11 cellular contexts compared by ENCODE assay signal in the genomic region with DNA sequence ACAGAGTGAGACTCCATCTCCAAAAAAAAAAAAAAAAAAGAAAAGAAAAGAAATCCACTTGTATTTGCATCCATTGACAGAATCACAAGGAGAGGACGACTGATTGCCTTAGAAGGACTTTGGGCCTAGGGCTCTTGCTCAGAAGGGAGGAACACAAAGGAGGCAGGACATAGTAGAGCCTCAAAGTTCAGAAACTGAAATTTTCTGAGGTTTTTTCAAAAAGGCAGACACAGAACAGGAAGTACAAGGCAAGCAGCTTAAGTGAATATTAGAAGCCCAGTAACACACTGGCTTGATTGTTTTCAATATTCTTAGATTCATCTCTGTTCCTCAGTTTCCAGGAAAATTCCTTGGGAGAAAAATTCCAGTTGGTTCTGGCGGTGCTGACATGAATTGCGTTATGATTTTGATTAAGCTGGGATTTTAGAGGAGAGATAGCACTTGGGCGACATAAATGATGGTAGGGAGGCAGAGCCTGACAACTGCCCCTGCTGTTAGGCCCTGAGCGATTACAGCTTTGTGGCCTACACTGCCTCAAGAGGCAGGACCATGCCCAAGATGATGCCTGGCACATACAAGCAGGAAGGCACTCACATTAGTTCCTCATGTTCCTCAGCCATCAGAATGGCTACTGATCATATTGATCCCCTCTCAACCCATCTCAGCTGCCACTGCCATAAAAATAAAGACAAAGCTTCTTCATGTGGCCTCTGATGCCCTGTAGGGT. TPM values are rescaled to one million over a fixed set of nuclear protein-coding genes. Genes with fewer than 3 reads are reported as not detected.
A peak's percentile ranks its signal among the peaks of the same experiment; 100 is the strongest.
DNase-seq lines count a peak whose midpoint lies in the region; ATAC-seq, FAIRE-seq and TF ChIP-seq lines count a peak whose summit lies in the region.
"Had no signal": no experiment of that assay in that cellular context is flagged by ENCODE, and none has a peak within 500 bp of the region (broad histone marks: within the 10 kb centered on the region; RNA-seq: fewer than 3 reads in every experiment).

No MANE protein-coding gene starts in this region.

- DNase-seq in A549 (ENCODE audit: low read depth in 1 of 2, low spot score in 1 of 2) (peak in 1 of 2 experiments; percentile 26), SW480 (ENCODE audit: low spot score) (no peak), NCI-H510A (lab: John Stamatoyannopoulos, UW) (no peak)
- no peak for DNase-seq in stimulated activated naive CD4-positive, alpha-beta T cell (lab: John Stamatoyannopoulos, UW)
- no peak for DNase-seq in central memory CD4-positive, alpha-beta T cell
- DNase-seq: colonic mucosa, mesenchymal stem cell had no signal

- no peaks in the 10 kb centered on the region for H3K9me3 ChIP-seq in A549
- H3K9me3 ChIP-seq: colonic mucosa had no signal

- POLR2A ChIA-PET in A549 (lab: Yijun Ruan, JAX) = no interaction called here

- H3K4me1 ChIP-seq in A549 = peaks cover 15% of the 10 kb centered on the region; the same call in 2 of the 3 replicates

- TF ChIP-seq CTCF in A549 (IDR thresholded peaks at IDR 0.05) (no peak), GM12875 (IDR thresholded peaks at IDR 0.05; ENCODE audit: borderline replicate concordance, insufficient read depth, low read depth, low read length) (0 out of 2 replicates have a peak, but pooled peaks have one; percentile 23)

- peak overlapping the region; percentile 11 for H3K4me3 Mint-ChIP-seq in activated T-helper 17 cell treated with anti-CD3 and anti-CD28 coated beads, Interleukin-2, amount 50 U/mL, for 72 hours

- peaks cover 5% of the 10 kb centered on the region for H3K36me3 Mint-ChIP-seq in activated T-helper 17 cell treated with anti-CD3 and anti-CD28 coated beads, Interleukin-2, amount 50 U/mL, for 72 hours (ENCODE audit: low read depth)

- H3K4me1 Mint-ChIP-seq in activated T-helper 17 cell treated with anti-CD3 and anti-CD28 coated beads, Interleukin-2, amount 50 U/mL, for 72 hours = peaks cover 26% of the 10 kb centered on the region

- no peak for TF ChIP-seq EP300 in A549 (IDR thresholded peaks at IDR 0.05)

- no peak overlapping the region for H3K27ac ChIP-seq in A549
- H3K27ac ChIP-seq: colonic mucosa had no signal

- H3K4me2 ChIP-seq in A549 = no peak overlapping the region

- H3K27ac Mint-ChIP-seq in activated T-helper 17 cell treated with anti-CD3 and anti-CD28 coated beads, Interleukin-2, amount 50 U/mL, for 72 hours = peak overlapping the region; percentile 61

- no peak overlapping the region for H3K4me3 ChIP-seq in A549
- H3K4me3 ChIP-seq in GM12875 (ENCODE audit: low read depth, low read length) = no peak overlapping the region
- H3K4me3 ChIP-seq: colonic mucosa had no signal

- ATAC-seq in A549 = peak; percentile 52 to 70; a peak in 4 of 6 replicates
- ATAC-seq in HG02852 (IDR thresholded peaks at IDR 0.05; ENCODE audit: unreplicated experiment) = peak; percentile 61
- ATAC-seq in activated T-helper 17 cell treated with anti-CD3 and anti-CD28 coated beads, Interleukin-2, amount 50 U/mL, for 72 hours (replicated peaks) = peak; percentile 59
- ATAC-seq: sciatic nerve had no signal

- no peaks in the 10 kb centered on the region for H3K27me3 Mint-ChIP-seq in activated T-helper 17 cell treated with anti-CD3 and anti-CD28 coated beads, Interleukin-2, amount 50 U/mL, for 72 hours

- no peak for FAIRE-seq in A549 (lab: Jason Lieb, UNC)

- TF ChIP-seq POLR2A in A549 (IDR thresholded peaks at IDR 0.05; ENCODE audit: low read length) = no peak

- 92% methylated on average over 5 of the region's 5 CpGs for WGBS in A549 (ENCODE audit: missing lambda C conversion rate)

- CTCF ChIA-PET in A549 (lab: Yijun Ruan, JAX) = interaction anchor here (0.6 to 16.8 kb wide), 4 partner anchors 15 to 394 kb away, joined by 4 to 256 read pairs (median 6); a partner anchor contains a TSS

- TF ChIP-seq RAD21 in A549 (conservative IDR thresholded peaks at IDR 0.05 in 1 of 2, IDR thresholded peaks at IDR 0.05 in 1 of 2) = no peak

- H3K9me3 Mint-ChIP-seq in activated T-helper 17 cell treated with anti-CD3 and anti-CD28 coated beads, Interleukin-2, amount 50 U/mL, for 72 hours = no peaks in the 10 kb centered on the region

TF ChIP-seq in A549, 52 proteins besides CTCF, POLR2A, EP300 and RAD21:
- TF ChIP-seq JUNB (IDR thresholded peaks at IDR 0.05) = no peak

RNA-seq across cellular contexts. Expression of a gene that starts 15.3 kb away (rescaled TPM):
- polyA plus RNA-seq in A549 (2011; rRNA removed) = 31.8 and 33.8 TPM in 2 replicates
- polyA plus RNA-seq in A549 (2012; cell fraction: cytosol; rRNA removed) = 25.6 and 26.6 TPM in 2 replicates
- 30.2 and 35.7 TPM in 2 replicates for polyA plus RNA-seq in A549 (2012; cell fraction: nucleus; rRNA removed)
- 16.3 to 18.6 TPM (median 16.8 TPM) in 3 replicates for polyA plus RNA-seq in A549 (2017; fragmentation: RNase III; extraction: RNeasy Plus Mini Kit Qiagen cat#74134 plus additional on column Dnase treatment)
- polyA minus RNA-seq in A549 (2011; rRNA and poly(A)+ RNA removed) = 93.0 and 95.8 TPM in 2 replicates
- 10 to 100 TPM; 33.7 to 43.8 TPM for total RNA-seq in activated T-helper 17 cell treated with anti-CD3 and anti-CD28 coated beads, Interleukin-2, amount 50 U/mL, for 72 hours
